ENCODE assay signal across 8 cellular contexts in the genomic region with DNA sequence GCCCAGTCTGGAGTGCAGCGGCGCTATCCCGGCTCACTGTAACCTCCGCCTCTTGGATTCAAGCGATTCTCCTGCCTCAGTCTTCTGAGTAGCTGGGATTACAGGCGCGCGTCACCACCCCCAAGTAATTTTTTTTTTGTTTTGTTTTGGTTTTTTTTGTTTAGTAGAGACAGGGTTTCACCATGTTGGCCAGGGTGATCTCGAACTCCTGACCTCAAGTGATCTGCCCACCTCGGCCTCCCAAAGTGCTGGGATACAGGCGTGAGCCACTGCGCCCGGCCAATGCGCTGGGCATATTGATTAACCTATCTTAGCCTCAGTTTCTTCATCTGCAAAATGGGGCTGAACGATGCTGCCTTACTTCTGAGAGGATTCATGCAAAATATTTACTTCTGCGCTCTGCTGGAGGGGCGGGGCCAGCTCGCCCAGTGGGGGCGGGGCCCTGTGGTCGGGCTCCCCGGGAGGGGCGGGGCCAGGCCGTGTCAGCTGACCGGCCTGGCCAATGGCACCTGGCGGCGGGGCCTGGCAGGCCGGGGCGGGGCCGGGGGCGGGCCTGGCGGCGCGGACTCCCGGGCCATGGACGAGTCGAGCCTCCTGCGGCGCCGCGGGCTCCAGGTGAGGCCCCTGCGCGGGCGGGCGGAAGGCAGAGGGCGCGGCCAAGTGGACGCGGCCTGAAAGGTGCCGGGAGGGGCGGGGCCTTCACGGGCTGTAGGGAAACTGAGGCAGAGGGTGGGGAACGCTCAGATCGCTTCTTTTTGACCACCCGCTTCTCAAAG. TPM values are rescaled to one million over a fixed set of nuclear protein-coding genes. Genes with fewer than 3 reads are reported as not detected.
DNase-seq lines count a peak whose midpoint lies in the region; ATAC-seq, FAIRE-seq and TF ChIP-seq lines count a peak whose summit lies in the region.

A gene (plus strand): TSS at position 562 of the 776 bp plus-strand sequence. CDS start 15 bp downstream, at position 577.

- FAIRE-seq in A549 (lab: Jason Lieb, UNC): no peak

- CTCF ChIA-PET in A549 (lab: Yijun Ruan, JAX) (interaction anchor here (0.9 kb wide), 1 partner anchor 25 kb away, joined by 4 read pairs; no protein-coding TSS in a partner anchor), OCI-LY7 (lab: Charles Lee; ENCODE audit: unreplicated experiment) (interaction anchor here (1.0 kb wide), 1 partner anchor 10 kb away, joined by 3 read pairs; no protein-coding TSS in a partner anchor)

- no peak for TF ChIP-seq EP300 in A549 (IDR thresholded peaks at IDR 0.05)

- H3K9me3 ChIP-seq in A549 (no peaks in the 10 kb centered on the region), OCI-LY7 (ENCODE audit: low read length) (no peaks in the 10 kb centered on the region), esophagus (ENCODE audit: control insufficient read depth in 2 of 2, insufficient read depth in 1 of 2, low read depth in 1 of 2, low read length in 1 of 2) (no peaks in the 10 kb centered on the region), mucosa of rectum (ENCODE audit: control insufficient read depth in 2 of 2, low read length in 2 of 2) (no peaks in the 10 kb centered on the region)

- no peak; the same call in 1 of the 2 replicates for TF ChIP-seq POLR2A in A549 (IDR thresholded peaks at IDR 0.05; ENCODE audit: low read length)

- ATAC-seq in A549: peak; percentile 95 to 98
- peak; percentile 54 for ATAC-seq in GM18519 (IDR thresholded peaks at IDR 0.05; ENCODE audit: low FRiP score, unreplicated experiment)
- peak; percentile 42 for ATAC-seq in HG03342 (IDR thresholded peaks at IDR 0.05; ENCODE audit: unreplicated experiment)

- H3K4me1 ChIP-seq in A549 (peaks cover 6% of the 10 kb centered on the region; the same call in 1 of the 3 replicates), OCI-LY7 (ENCODE audit: insufficient read depth, low read length, poor library complexity, severe bottlenecking) (peaks cover 61% of the 10 kb centered on the region), esophagus (ENCODE audit: control insufficient read depth in 2 of 2, insufficient read depth in 2 of 2, low read length in 1 of 2) (peaks cover 3 to 11% of the 10 kb centered on the region in 2 donors), mucosa of rectum (ENCODE audit: control insufficient read depth in 2 of 2, insufficient read depth in 2 of 2, low read length in 2 of 2) (peaks cover 12 to 15% of the 10 kb centered on the region in 2 donors)

- intact Hi-C loops in OCI-LY7 (cut with micrococcal nuclease; ENCODE audit: unreplicated experiment): loop anchor here (5.0 to 10.0 kb wide), 2 partner anchors 153 to 345 kb away; a partner anchor contains a TSS

- H3K4me2 ChIP-seq in A549 (peak within 1 kb of the TSS; percentile 86), OCI-LY7 (ENCODE audit: low read length) (peak within 1 kb of the TSS; percentile 78)

- H3K9me2 ChIP-seq in OCI-LY7 (ENCODE audit: insufficient read depth, low read length): no peaks in the 10 kb centered on the region

- H3K27ac ChIP-seq in A549 (peak within 1 kb of the TSS; percentile 54 to 76), OCI-LY7 (ENCODE audit: low read depth, low read length, poor library complexity, severe bottlenecking) (peak within 1 kb of the TSS; percentile 90), esophagus (ENCODE audit: low read depth in 2 of 2, low read length in 1 of 2) (no peak within 1 kb of the TSS), mucosa of rectum (ENCODE audit: low read depth in 2 of 2, low read length in 2 of 2) (peak within 1 kb of the TSS in 1 of 2 donors; percentile 32)

- peak within 1 kb of the TSS; percentile 54 to 70 for H3K9ac ChIP-seq in mucosa of rectum (ENCODE audit: low read depth in 1 of 2, low read length in 2 of 2)

- no peak for TF ChIP-seq CTCF in A549 (IDR thresholded peaks at IDR 0.05)
- TF ChIP-seq CTCF in OCI-LY7 (conservative IDR thresholded peaks at IDR 0.05; ENCODE audit: low read length): no peak

- 25% methylated on average over 13 of the region's 54 CpGs for WGBS in A549 (ENCODE audit: missing lambda C conversion rate)
- 22 to 23% methylated on average over 49 to 54 of the region's 54 CpGs for WGBS in esophagus, 2 donors

- H3K27me3 ChIP-seq in esophagus (ENCODE audit: control insufficient read depth in 1 of 2, insufficient read depth in 2 of 2, low read length in 2 of 2) (no peaks in the 10 kb centered on the region), mucosa of rectum (ENCODE audit: control insufficient read depth in 2 of 2, insufficient read depth in 2 of 2, low read length in 2 of 2) (peaks cover 9 to 14% of the 10 kb centered on the region in 2 donors)

- no TSS peak for BruUV-seq in OCI-LY7 (replicated peaks; lab: Mats Ljungman, UMichigan)

- H4K20me1 ChIP-seq in OCI-LY7 (ENCODE audit: insufficient read depth, low read length): no peaks in the 10 kb centered on the region

- DNase-seq in A549 (ENCODE audit: low read depth in 1 of 2, low spot score in 1 of 2) (peak; percentile 71 to 84), OCI-LY7 (ENCODE audit: low spot score) (peak; percentile 96), activated T-cell treated with anti-CD3 and anti-CD28 coated beads for 4 hours (peak; percentile 82)
- DNase-seq in stimulated activated CD8-positive, alpha-beta memory T cell treated with anti-CD3 and anti-CD28 coated beads, Interleukin-7, amount 100 ng/mL, for 1 hour (ENCODE audit: low read depth in 2 of 2): peak; percentile 81

- H3K79me2 ChIP-seq in OCI-LY7 (ENCODE audit: insufficient read depth, low read depth, low read length): peaks cover 55% of the 10 kb centered on the region; the same call in 1 of the 2 replicates

- TF ChIP-seq RAD21 in A549 (conservative IDR thresholded peaks at IDR 0.05 in 1 of 2, IDR thresholded peaks at IDR 0.05 in 1 of 2): no peak

- H2AFZ ChIP-seq in OCI-LY7 (ENCODE audit: low read length): no peak within 1 kb of the TSS

- peaks cover 17% of the 10 kb centered on the region for H3K36me3 ChIP-seq in OCI-LY7 (ENCODE audit: insufficient read depth, low read length)
- H3K36me3 ChIP-seq in esophagus (ENCODE audit: control insufficient read depth in 2 of 2, insufficient read depth in 2 of 2, low read length in 1 of 2): no peaks in the 10 kb centered on the region
- no peaks in the 10 kb centered on the region for H3K36me3 ChIP-seq in mucosa of rectum (ENCODE audit: control insufficient read depth in 2 of 2, insufficient read depth in 2 of 2, low read length in 2 of 2)

- H3K4me3 ChIP-seq in A549 (peak within 1 kb of the TSS; percentile 52), OCI-LY7 (ENCODE audit: low read depth, low read length, poor library complexity, severe bottlenecking) (peak within 1 kb of the TSS; percentile 77), esophagus (ENCODE audit: low read depth in 1 of 2, low read length in 2 of 2) (peak within 1 kb of the TSS; percentile 33 to 43), mucosa of rectum (ENCODE audit: low read length in 2 of 2) (peak within 1 kb of the TSS; percentile 69 to 79)

- POLR2A ChIA-PET in A549 (lab: Yijun Ruan, JAX) (interaction anchor here (0.6 to 1.0 kb wide), 2 partner anchors 9 to 76 kb away, joined by 3 to 4 read pairs; no protein-coding TSS in a partner anchor), OCI-LY7 (lab: Charles Lee) (interaction anchor here (0.6 to 2.4 kb wide), 3 partner anchors 9 to 209 kb away, joined by 3 to 24 read pairs (median 3); no protein-coding TSS in a partner anchor)

TF ChIP-seq in A549, 52 proteins besides CTCF, POLR2A, EP300 and RAD21:
- TF ChIP-seq HDAC2 (IDR thresholded peaks at IDR 0.05) (peak; percentile 32; the same call in 1 of the 2 replicates), CHD2 (IDR thresholded peaks at IDR 0.05; ENCODE audit: low read length, partially characterized antibody) (no peak), CHD4 (IDR thresholded peaks at IDR 0.05; ENCODE audit: borderline replicate concordance) (peak; percentile 75; the same call in 1 of the 2 replicates), KDM1A (IDR thresholded peaks at IDR 0.05; ENCODE audit: low read depth) (peak; percentile 87; the same call in 1 of the 2 replicates), TP53 (CRISPR knock-in tag; IDR thresholded peaks at IDR 0.05) (no peak), NR3C1 (IDR thresholded peaks at IDR 0.05) (no peak)
- TF ChIP-seq, protein P1, sequence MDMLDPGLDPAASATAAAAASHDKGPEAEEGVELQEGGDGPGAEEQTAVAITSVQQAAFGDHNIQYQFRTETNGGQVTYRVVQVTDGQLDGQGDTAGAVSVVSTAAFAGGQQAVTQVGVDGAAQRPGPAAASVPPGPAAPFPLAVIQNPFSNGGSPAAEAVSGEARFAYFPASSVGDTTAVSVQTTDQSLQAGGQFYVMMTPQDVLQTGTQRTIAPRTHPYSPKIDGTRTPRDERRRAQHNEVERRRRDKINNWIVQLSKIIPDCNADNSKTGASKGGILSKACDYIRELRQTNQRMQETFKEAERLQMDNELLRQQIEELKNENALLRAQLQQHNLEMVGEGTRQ (IDR thresholded peaks at IDR 0.05): 0 out of 2 replicates have a peak, but pooled peaks have one; percentile 18

RNA-seq across cellular contexts. Expression of the gene that starts here (rescaled TPM):
- 1.3 and 1.9 TPM in 2 replicates for polyA plus RNA-seq in A549 (2011; rRNA removed)
- 1.7 and 2.2 TPM in 2 replicates for polyA plus RNA-seq in A549 (2012; cell fraction: cytosol; rRNA removed)
- 6.2 TPM in 2 replicates for polyA plus RNA-seq in A549 (2012; cell fraction: nucleus; rRNA removed)
- polyA plus RNA-seq in A549 (2017; fragmentation: RNase III; extraction: RNeasy Plus Mini Kit Qiagen cat#74134 plus additional on column Dnase treatment): 2.0 to 2.5 TPM (median 2.0 TPM) in 3 replicates
- polyA minus RNA-seq in A549 (2011; rRNA and poly(A)+ RNA removed): 3.4 and 3.5 TPM in 2 replicates
- 14.3 and 14.8 TPM in 2 replicates for total RNA-seq in OCI-LY7 (2014; rRNA removed; shearing (Covaris generic))
- total RNA-seq in OCI-LY7 (2022): 31.0 and 31.4 TPM in 2 replicates
- polyA plus RNA-seq in esophagus: 1 to 10 TPM; 1.5 to 2.5 TPM

Comparison
In these comparisons a context has a peak if more than half of its experiments do, and no peak if none do; other contexts are left out.
1. ATAC-seq: peak in every context shown above with its lines; median percentile 96 in A549; 54 in GM18519; 42 in HG03342.
2. H3K27ac ChIP-seq: peak in A549 (2 of 2) and OCI-LY7 (single experiment); none in esophagus (0 of 2).
3. Peak in every context shown above with its lines, with median percentiles within 50 percentile points of each other: DNase-seq and H3K4me3 ChIP-seq.